In genomic region chr6:88855521-88856152, GRCh38 we compare ENCODE assay signal across 20 cellular contexts.
DNase-seq lines count a peak whose midpoint lies in the region; ATAC-seq lines count a peak whose summit lies in the region.
"Had no signal": no experiment of that assay in that cellular context is flagged by ENCODE, and none has a peak within 500 bp of the region (broad histone marks: within the 10 kb centered on the region; RNA-seq: fewer than 3 reads in every experiment).

No MANE protein-coding gene starts in this region.

- POLR2A ChIA-PET in activated CD4-positive, alpha-beta T cell treated with anti-CD3 and anti-CD28 coated beads, Interleukin-2, amount 10 ng/mL, durations not matched to agents 7 days and 5 days (lab: Charles Lee) = no interaction called here

- no peaks in the 10 kb centered on the region for H3K9me3 Mint-ChIP-seq in activated CD4-positive, alpha-beta T cell treated with anti-CD3 and anti-CD28 coated beads, Interleukin-2, amount 10 ng/mL, durations not matched to agents 7 days and 5 days
- H3K9me3 Mint-ChIP-seq: HFFc6; memory B cell; nephron progenitor cell; stimulated activated naive B cell treated with anti-CD40 and anti-IgM and Interleukin-4, amounts not matched to agents 10 μg/mL and 1 μg/mL and 100 μg/mL, for 72 hours had no signal

- H3K27ac Mint-ChIP-seq in activated CD4-positive, alpha-beta T cell treated with anti-CD3 and anti-CD28 coated beads, Interleukin-2, amount 10 ng/mL, durations not matched to agents 7 days and 5 days = no peak overlapping the region
- H3K27ac Mint-ChIP-seq: activated CD8-positive, alpha-beta memory T cell treated with anti-CD3 and anti-CD28 coated beads, Interleukin-2, amount 10 ng/mL, durations not matched to agents 7 days and 5 days; HFFc6; memory B cell; nephron progenitor cell; stimulated activated naive B cell treated with anti-CD40 and anti-IgM and Interleukin-4, amounts not matched to agents 10 μg/mL and 1 μg/mL and 100 μg/mL, for 72 hours had no signal

- CTCF ChIA-PET in activated CD4-positive, alpha-beta T cell treated with anti-CD3 and anti-CD28 coated beads, Interleukin-2, amount 10 ng/mL, durations not matched to agents 7 days and 5 days (lab: Charles Lee) = interaction anchor here (0.7 to 1.2 kb wide), 2 partner anchors 17 to 1335 kb away, joined by 3 read pairs; no protein-coding TSS in a partner anchor

- no peaks in the 10 kb centered on the region for H3K27me3 Mint-ChIP-seq in activated CD4-positive, alpha-beta T cell treated with anti-CD3 and anti-CD28 coated beads, Interleukin-2, amount 10 ng/mL, durations not matched to agents 7 days and 5 days
- H3K27me3 Mint-ChIP-seq: activated CD8-positive, alpha-beta memory T cell treated with anti-CD3 and anti-CD28 coated beads, Interleukin-2, amount 10 ng/mL, durations not matched to agents 7 days and 5 days; memory B cell; stimulated activated naive B cell treated with anti-CD40 and anti-IgM and Interleukin-4, amounts not matched to agents 10 μg/mL and 1 μg/mL and 100 μg/mL, for 72 hours had no signal

- ATAC-seq in GM21526 (IDR thresholded peaks at IDR 0.05; ENCODE audit: low FRiP score, unreplicated experiment) = no peak
- ATAC-seq: activated CD4-positive, CD25-positive, alpha-beta regulatory T cell treated with anti-CD3 and anti-CD28 coated beads, Interleukin-2, amount 50 U/mL, for 24 hours; activated CD8-positive, alpha-beta memory T cell treated with anti-CD3 and anti-CD28 coated beads, Interleukin-2, amount 10 ng/mL, durations not matched to agents 7 days and 5 days; stimulated activated naive B cell treated with anti-CD40 and anti-IgM and Interleukin-4, amounts not matched to agents 10 μg/mL and 1 μg/mL and 100 μg/mL, for 72 hours had no signal

- no peak overlapping the region for H3K4me3 Mint-ChIP-seq in activated CD4-positive, alpha-beta T cell treated with anti-CD3 and anti-CD28 coated beads, Interleukin-2, amount 10 ng/mL, durations not matched to agents 7 days and 5 days
- H3K4me3 Mint-ChIP-seq: activated CD8-positive, alpha-beta memory T cell treated with anti-CD3 and anti-CD28 coated beads, Interleukin-2, amount 10 ng/mL, durations not matched to agents 7 days and 5 days; HFFc6; memory B cell; nephron progenitor cell; stimulated activated naive B cell treated with anti-CD40 and anti-IgM and Interleukin-4, amounts not matched to agents 10 μg/mL and 1 μg/mL and 100 μg/mL, for 72 hours had no signal

- DNase-seq in DMS53 (lab: John Stamatoyannopoulos, UW) (peak; percentile 69), NCI-H1694 (lab: John Stamatoyannopoulos, UW) (peak; percentile 29), NCI-H69 (lab: John Stamatoyannopoulos, UW) (peak; percentile 96), fibroblast of gingiva (ENCODE audit: low read depth) (peak; percentile 44), cerebellar nuclear complex (lab: John Stamatoyannopoulos, UW) (no peak), COLO829 (ENCODE audit: low spot score) (no peak)
- DNase-seq in activated CD4-positive, alpha-beta T cell treated with anti-CD3 and anti-CD28 coated beads, Interleukin-2, amount 10 ng/mL, durations not matched to agents 7 days and 5 days = no peak
- DNase-seq: activated CD8-positive, alpha-beta memory T cell treated with anti-CD3 and anti-CD28 coated beads, Interleukin-2, amount 10 ng/mL, durations not matched to agents 7 days and 5 days; aorta; BE2C; DMS79 treated with DMSO at 0.1 percent for 48 hours; esophagus squamous epithelium; head of caudate nucleus; HFFc6; MV-4-11; nephron progenitor cell; stimulated activated naive B cell treated with anti-CD40 and anti-IgM and Interleukin-4, amounts not matched to agents 10 μg/mL and 1 μg/mL and 100 μg/mL, for 72 hours had no signal

- no peaks in the 10 kb centered on the region for H3K4me1 Mint-ChIP-seq in activated CD4-positive, alpha-beta T cell treated with anti-CD3 and anti-CD28 coated beads, Interleukin-2, amount 10 ng/mL, durations not matched to agents 7 days and 5 days
- H3K4me1 Mint-ChIP-seq: stimulated activated naive B cell treated with anti-CD40 and anti-IgM and Interleukin-4, amounts not matched to agents 10 μg/mL and 1 μg/mL and 100 μg/mL, for 72 hours had no signal

- peaks cover 5% of the 10 kb centered on the region for H3K36me3 Mint-ChIP-seq in activated CD4-positive, alpha-beta T cell treated with anti-CD3 and anti-CD28 coated beads, Interleukin-2, amount 10 ng/mL, durations not matched to agents 7 days and 5 days (ENCODE audit: low read depth)

Comparison
In these comparisons a context has a peak if more than half of its experiments do, and no peak if none do; other contexts are left out.
1. DNase-seq: peak in DMS53 (single experiment), NCI-H1694 (single experiment), NCI-H69 (single experiment) and fibroblast of gingiva (single experiment); none in activated CD4-positive, alpha-beta T cell treated with anti-CD3 and anti-CD28 coated beads, Interleukin-2, amount 10 ng/mL, durations not matched to agents 7 days and 5 days (single experiment), cerebellar nuclear complex (0 of 2) and COLO829 (single experiment).